14 cellular contexts compared by ENCODE assay signal in genomic region chr6:112562348-112563220, GRCh38.
DNase-seq lines count a peak whose midpoint lies in the region; ATAC-seq and TF ChIP-seq lines count a peak whose summit lies in the region.
"Had no signal": no experiment of that assay in that cellular context is flagged by ENCODE, and none has a peak within 500 bp of the region (broad histone marks: within the 10 kb centered on the region; RNA-seq: fewer than 3 reads in every experiment).

No MANE protein-coding gene starts in this region.

- no peaks in the 10 kb centered on the region for H3K27me3 ChIP-seq in sigmoid colon
- H3K27me3 ChIP-seq: suprapubic skin had no signal

- peaks cover 54% of the 10 kb centered on the region for H3K4me1 Mint-ChIP-seq in brain
- H3K4me1 Mint-ChIP-seq: activated B cell treated with CpG ODN at 0.5 μM for 24 hours, natural killer cell had no signal

- peak overlapping the region in 3 of 5 experiments; percentile 52 to 86 (median 85) for H3K27ac Mint-ChIP-seq in brain
- H3K27ac Mint-ChIP-seq: activated B cell treated with CpG ODN at 0.5 μM for 24 hours, natural killer cell had no signal

- H3K9me3 ChIP-seq in sigmoid colon = no peaks in the 10 kb centered on the region
- H3K9me3 ChIP-seq: suprapubic skin had no signal

- H3K4me3 Mint-ChIP-seq in brain = peak overlapping the region in 3 of 5 experiments; percentile 8 to 59 (median 20)
- H3K4me3 Mint-ChIP-seq: activated B cell treated with CpG ODN at 0.5 μM for 24 hours, natural killer cell had no signal

- no peak for TF ChIP-seq EP300 in sigmoid colon (IDR thresholded peaks at IDR 0.05)

- intact Hi-C loops in sigmoid colon (cut with DNase I) = no loop called here

- 26 to 49% methylated on average over 7 of the region's 7 CpGs for WGBS in sigmoid colon, 2 donors

- H3K27me3 Mint-ChIP-seq in brain = peaks cover 10% of the 10 kb centered on the region
- H3K27me3 Mint-ChIP-seq: activated B cell treated with CpG ODN at 0.5 μM for 24 hours had no signal

- peak overlapping the region; percentile 20 to 48 (median 28) for H3K27ac ChIP-seq in sigmoid colon
- H3K27ac ChIP-seq: suprapubic skin had no signal

- H3K4me3 ChIP-seq in sigmoid colon = no peak overlapping the region
- H3K4me3 ChIP-seq: suprapubic skin had no signal

- H3K36me3 Mint-ChIP-seq in brain = no peaks in the 10 kb centered on the region
- H3K36me3 Mint-ChIP-seq: natural killer cell had no signal

- peaks cover 0 to 6% (median 0%) of the 10 kb centered on the region in 5 experiments for H3K9me3 Mint-ChIP-seq in brain
- H3K9me3 Mint-ChIP-seq: activated B cell treated with CpG ODN at 0.5 μM for 24 hours had no signal

- TF ChIP-seq POLR2A in sigmoid colon (IDR thresholded peaks at IDR 0.05) (no peak), GM18505 (IDR thresholded peaks at IDR 0.05; ENCODE audit: borderline replicate concordance, extremely low read depth, insufficient read depth, insufficient read length) (no peak)

- no peak for TF ChIP-seq CTCF in brain (conservative IDR thresholded peaks at IDR 0.05)
- no peak for TF ChIP-seq CTCF in sigmoid colon (IDR thresholded peaks at IDR 0.05)

- no peaks in the 10 kb centered on the region for H3K36me3 ChIP-seq in sigmoid colon
- H3K36me3 ChIP-seq: suprapubic skin had no signal

- peak; percentile 72 for DNase-seq in M059J (ENCODE audit: low read depth)
- DNase-seq in inferior parietal cortex (ENCODE audit: extremely low spot score) = peak; percentile 54
- DNase-seq in sigmoid colon = peak; percentile 64
- no peak for DNase-seq in stimulated activated naive CD8-positive, alpha-beta T cell treated with anti-CD3 and anti-CD28 coated beads, Interleukin-15, Interleukin-2, amounts not matched to agents 100 U/mL and 50 U/mL, for 24 hours
- DNase-seq in HuH-7.5 (ENCODE audit: low spot score) = no peak
- DNase-seq: activated B cell treated with CpG ODN at 0.5 μM for 24 hours; Calu3; natural killer cell; NCI-H1436 treated with DMSO at 0.1 percent for 48 hours; RPMI8226; stimulated activated CD4-positive, alpha-beta T cell treated with anti-CD3 and anti-CD28 coated beads, Interleukin-2, amount 100 ng/mL, for 48 hours had no signal

- ATAC-seq in stimulated activated naive CD8-positive, alpha-beta T cell treated with anti-CD3 and anti-CD28 coated beads, Interleukin-15, Interleukin-2, amounts not matched to agents 100 U/mL and 50 U/mL, for 24 hours = no peak
- ATAC-seq in GM18505 (IDR thresholded peaks at IDR 0.05; ENCODE audit: unreplicated experiment) = no peak
- ATAC-seq: natural killer cell had no signal

- peaks cover 0 to 19% (median 12%) of the 10 kb centered on the region in 4 donors for H3K4me1 ChIP-seq in sigmoid colon
- H3K4me1 ChIP-seq: suprapubic skin had no signal

Comparison
In these comparisons a context has a peak if more than half of its experiments do, and no peak if none do; other contexts are left out.
1. DNase-seq: peak in M059J (single experiment), inferior parietal cortex (single experiment) and sigmoid colon (single experiment); none in stimulated activated naive CD8-positive, alpha-beta T cell treated with anti-CD3 and anti-CD28 coated beads, Interleukin-15, Interleukin-2, amounts not matched to agents 100 U/mL and 50 U/mL, for 24 hours (single experiment) and HuH-7.5 (single experiment).